ENCODE assay signal across 16 cellular contexts in genomic region chr2:28764909-28765308, GRCh38. TPM values are rescaled to one million over a fixed set of nuclear protein-coding genes. Genes with fewer than 3 reads are reported as not detected.
DNase-seq lines count a peak whose midpoint lies in the region; ATAC-seq and TF ChIP-seq lines count a peak whose summit lies in the region.
"Had no signal": no experiment of that assay in that cellular context is flagged by ENCODE, and none has a peak within 500 bp of the region (broad histone marks: within the 10 kb centered on the region; RNA-seq: fewer than 3 reads in every experiment).

No MANE protein-coding gene starts in this region.

- H3K4me1 ChIP-seq in CD4-positive, alpha-beta memory T cell (ENCODE audit: insufficient read depth, low read length), result peaks cover 97% of the 10 kb centered on the region
- H3K4me1 ChIP-seq in osteoblast (ENCODE audit: insufficient read depth, low read length), result peaks cover 26% of the 10 kb centered on the region
- H3K4me1 ChIP-seq: BE2C had no signal

- H3K27ac ChIP-seq in CD4-positive, alpha-beta memory T cell (ENCODE audit: low read depth, low read length), result no peak overlapping the region
- no peak overlapping the region for H3K27ac ChIP-seq in osteoblast (ENCODE audit: low read depth, low read length)

- intact Hi-C loops in CD4-positive, alpha-beta memory T cell (cut with micrococcal nuclease), result loop anchor here (1.0 kb wide), 1 partner anchor 8 kb away; no protein-coding TSS in a partner anchor

- H3K4me3 ChIP-seq in CD4-positive, alpha-beta memory T cell (ENCODE audit: low read length in 2 of 2), result no peak overlapping the region
- no peak overlapping the region for H3K4me3 ChIP-seq in osteoblast (ENCODE audit: insufficient read depth, low read length)

- no peaks in the 10 kb centered on the region for H3K27me3 Mint-ChIP-seq in CD4-positive, alpha-beta memory T cell
- no peaks in the 10 kb centered on the region; the same call in none of the 2 replicates for H3K27me3 Mint-ChIP-seq in HFFc6 (ENCODE audit: insufficient read depth)
- peaks cover 3% of the 10 kb centered on the region for H3K27me3 Mint-ChIP-seq in brain

- peak overlapping the region in 5 of 8 donors; percentile 17 to 55 (median 27) for H3K4me3 Mint-ChIP-seq in CD4-positive, alpha-beta memory T cell
- peak overlapping the region; percentile 23 for H3K4me3 Mint-ChIP-seq in HFFc6
- peak overlapping the region in 1 of 5 experiments; percentile 10 for H3K4me3 Mint-ChIP-seq in brain
- H3K4me3 Mint-ChIP-seq: H9 had no signal

- no peaks in the 10 kb centered on the region for H3K9me3 ChIP-seq in CD4-positive, alpha-beta memory T cell (ENCODE audit: control insufficient read depth in 1 of 2, low read length in 2 of 2)
- H3K9me3 ChIP-seq in osteoblast (ENCODE audit: low read depth, low read length), result no peaks in the 10 kb centered on the region
- H3K9me3 ChIP-seq: BE2C had no signal

- no peaks in the 10 kb centered on the region for H3K27me3 ChIP-seq in CD4-positive, alpha-beta memory T cell (ENCODE audit: insufficient read depth, low read length)
- no peaks in the 10 kb centered on the region for H3K27me3 ChIP-seq in osteoblast (ENCODE audit: insufficient read depth, low read length)
- H3K27me3 ChIP-seq: BE2C had no signal

- peaks cover 98% of the 10 kb centered on the region for H3K79me2 ChIP-seq in osteoblast (ENCODE audit: insufficient read depth, low read length)

- peaks cover 53 to 98% (median 73%) of the 10 kb centered on the region in 4 donors for H3K4me1 Mint-ChIP-seq in CD4-positive, alpha-beta memory T cell
- H3K4me1 Mint-ChIP-seq in HFFc6 (ENCODE audit: low read depth), result peaks cover 68% of the 10 kb centered on the region
- H3K4me1 Mint-ChIP-seq in brain, result peaks cover 65% of the 10 kb centered on the region

- H3K36me3 Mint-ChIP-seq in CD4-positive, alpha-beta memory T cell, result peaks cover 5 to 38% of the 10 kb centered on the region in 2 donors
- H3K36me3 Mint-ChIP-seq in HFFc6 (ENCODE audit: low read depth), result peaks cover 7% of the 10 kb centered on the region; the same call in 1 of the 2 replicates
- peaks cover 70% of the 10 kb centered on the region for H3K36me3 Mint-ChIP-seq in brain

- peak overlapping the region in 5 of 7 donors; percentile 22 to 77 (median 54) for H3K27ac Mint-ChIP-seq in CD4-positive, alpha-beta memory T cell
- H3K27ac Mint-ChIP-seq in HFFc6 (peak overlapping the region; percentile 76), brain (peak overlapping the region in 4 of 5 experiments; percentile 28 to 57 (median 38))

- DNase-seq in CD4-positive, alpha-beta memory T cell, result no peak
- DNase-seq in HFFc6, result no peak
- DNase-seq in osteoblast (ENCODE audit: insufficient read length, low spot score, missing footprints), result no peak
- no peak for DNase-seq in T1000 (lab: John Stamatoyannopoulos, UW)
- DNase-seq in NK-92 treated with Interleukin-12 subunit alpha and Interleukin-12 subunit beta, amount 100 ng/mL, for 24 hours (lab: John Stamatoyannopoulos, UW), result no peak
- DNase-seq: BE2C, H9, Kasumi-1, NCI-H1105 treated with DMSO at 0.1 percent for 48 hours, NCI-H1930, NCI-H2171, NCI-H446 treated with DMSO at 0.1 percent for 48 hours, NCI-H748 treated with DMSO at 0.1 percent for 48 hours, SHP77 treated with DMSO at 0.1 percent for 48 hours had no signal

- H2AFZ ChIP-seq in osteoblast (ENCODE audit: low read length), result no peak overlapping the region

- TF ChIP-seq CTCF in HFFc6 (IDR thresholded peaks at IDR 0.05) (no peak), brain (conservative IDR thresholded peaks at IDR 0.05) (no peak), osteoblast (IDR thresholded peaks at IDR 0.05; ENCODE audit: extremely low read depth, low read depth, low read length) (no peak)

- CTCF ChIA-PET in CD4-positive, alpha-beta memory T cell (lab: Charles Lee; ENCODE audit: partially characterized antibody), result interaction anchor here (1.5 kb wide), 1 partner anchor 170 kb away, joined by 3 read pairs; no protein-coding TSS in a partner anchor

- POLR2A ChIA-PET in CD4-positive, alpha-beta memory T cell (lab: Charles Lee; ENCODE audit: partially characterized antibody), result no interaction called here

- no peaks in the 10 kb centered on the region for H3K36me3 ChIP-seq in CD4-positive, alpha-beta memory T cell (ENCODE audit: insufficient read depth, low read length)
- peaks cover 13% of the 10 kb centered on the region for H3K36me3 ChIP-seq in osteoblast (ENCODE audit: insufficient read depth, low read length)

- H3K4me2 ChIP-seq in osteoblast (ENCODE audit: insufficient read depth, low read length), result peak overlapping the region; percentile 28

- H4K20me1 ChIP-seq in osteoblast (ENCODE audit: insufficient read depth, low read length), result peaks cover 94% of the 10 kb centered on the region

- H3K9me3 Mint-ChIP-seq in CD4-positive, alpha-beta memory T cell, result no peaks in the 10 kb centered on the region
- H3K9me3 Mint-ChIP-seq in HFFc6 (no peaks in the 10 kb centered on the region), brain (peaks cover 5 to 20% (median 11%) of the 10 kb centered on the region in 5 experiments)

- no peak for ATAC-seq in GM19328 (IDR thresholded peaks at IDR 0.05; ENCODE audit: unreplicated experiment)

RNA-seq across cellular contexts. Expression of gene PPP1CB, which starts 13.3 kb away (rescaled TPM):
- total RNA-seq in CD4-positive, alpha-beta memory T cell, result 100 to 1,000 TPM; 225 to 231 TPM
- polyA plus RNA-seq in CD4-positive, alpha-beta memory T cell, result 10 to 100 TPM; 92.1 to 98.6 TPM
- total RNA-seq in HFFc6 (2021; fragmentation: NEBNext Ultra II Directional; extraction: Animal tissue kit (Norgen Biotek cat#: 25700)), result 100 to 1,000 TPM; 188 to 209 (median 202) TPM
- polyA plus RNA-seq in brain (ENCODE audit: insufficient read depth, low read depth, low replicate concordance), result 38.3 TPM
- 167 and 170 TPM in 2 replicates for total RNA-seq in osteoblast

RNA-seq across cellular contexts. Expression of gene SPDYA, which starts 45.7 kb away (rescaled TPM):
- total RNA-seq in CD4-positive, alpha-beta memory T cell, result 1 to 10 TPM; 4.5 to 4.9 TPM
- under 1 TPM in 1 of 2 donors, not detected in 1; 0.14 TPM for polyA plus RNA-seq in CD4-positive, alpha-beta memory T cell
- under 1 TPM in 4 of 6 experiments, not detected in 2; 0.14 to 0.47 (median 0.34) TPM for total RNA-seq in HFFc6 (2021; fragmentation: NEBNext Ultra II Directional; extraction: Animal tissue kit (Norgen Biotek cat#: 25700))
- not detected for polyA plus RNA-seq in brain (ENCODE audit: insufficient read depth, low read depth, low replicate concordance)
- 0.59 and 0.72 TPM in 2 replicates for total RNA-seq in osteoblast
